11 cellular contexts compared by ENCODE assay signal in genomic region chr7:134571101-134571500, GRCh38. TPM values are rescaled to one million over a fixed set of nuclear protein-coding genes. Genes with fewer than 3 reads are reported as not detected.
"Had no signal": no experiment of that assay in that cellular context is flagged by ENCODE, and none has a peak within 500 bp of the region (broad histone marks: within the 10 kb centered on the region; RNA-seq: fewer than 3 reads in every experiment).

No MANE protein-coding gene starts in this region.

- H3K36me3 ChIP-seq: HAP-1 had no signal

- H3K4me3 ChIP-seq: GM23248, GM23338, HAP-1 had no signal

- H3K27ac Mint-ChIP-seq: GM23338, HFFc6 had no signal

- H3K4me2 ChIP-seq: GM23338 had no signal

- DNase-seq: GM23248, GOT3, H7, H9, HCEC 1CT, HFFc6 had no signal

- H3K27ac ChIP-seq: GM23248 had no signal

- ATAC-seq: GM23338, HCT116 had no signal

- H3K4me1 ChIP-seq: HAP-1 had no signal

- H3K4me1 Mint-ChIP-seq: GM23338, H9 had no signal

- H3K4me3 Mint-ChIP-seq: GM23338, H9, HFFc6 had no signal

- FAIRE-seq: H1, H54 had no signal

- H2AFZ ChIP-seq: GM23248, GM23338 had no signal

RNA-seq across cellular contexts. Expression of gene AKR1B15, which starts 22.2 kb away (rescaled TPM):
- total RNA-seq: GM23248, GM23338, H7, H9, HFFc6 had no signal
- polyA plus RNA-seq: GM23248, GM23338 had no signal

RNA-seq across cellular contexts. Expression of gene AKR1B10, which starts 43.7 kb away (rescaled TPM):
- total RNA-seq: GM23248, H1, H7, H9 had no signal
